ENCODE assay signal across 11 cellular contexts in genomic region chr13:103297083-103297482, GRCh38.
"Had no signal": no experiment of that assay in that cellular context is flagged by ENCODE, and none has a peak within 500 bp of the region (broad histone marks: within the 10 kb centered on the region; RNA-seq: fewer than 3 reads in every experiment).

No MANE protein-coding gene starts in this region.

- H3K4me3 ChIP-seq: GM23248, GM23338, HAP-1 had no signal

- H3K4me2 ChIP-seq: GM23338 had no signal

- ATAC-seq: GM23338, HCT116 had no signal

- H3K9ac ChIP-seq: GM23248 had no signal

- H3K4me1 ChIP-seq: HAP-1 had no signal

- FAIRE-seq: H1, H54 had no signal

- H3K36me3 ChIP-seq: HAP-1 had no signal

- H2AFZ ChIP-seq: GM23248, GM23338 had no signal

- DNase-seq: GM23248, GOT3, H7, H9, HCEC 1CT, HFFc6 had no signal

- H3K27ac Mint-ChIP-seq: GM23338, HFFc6 had no signal

- H3K27ac ChIP-seq: GM23248 had no signal

- H3K9me3 ChIP-seq: HAP-1 had no signal

- H3K4me3 Mint-ChIP-seq: GM23338, H9, HFFc6 had no signal
